Comparison of ENCODE assay signal across 23 cellular contexts in the genomic region with DNA sequence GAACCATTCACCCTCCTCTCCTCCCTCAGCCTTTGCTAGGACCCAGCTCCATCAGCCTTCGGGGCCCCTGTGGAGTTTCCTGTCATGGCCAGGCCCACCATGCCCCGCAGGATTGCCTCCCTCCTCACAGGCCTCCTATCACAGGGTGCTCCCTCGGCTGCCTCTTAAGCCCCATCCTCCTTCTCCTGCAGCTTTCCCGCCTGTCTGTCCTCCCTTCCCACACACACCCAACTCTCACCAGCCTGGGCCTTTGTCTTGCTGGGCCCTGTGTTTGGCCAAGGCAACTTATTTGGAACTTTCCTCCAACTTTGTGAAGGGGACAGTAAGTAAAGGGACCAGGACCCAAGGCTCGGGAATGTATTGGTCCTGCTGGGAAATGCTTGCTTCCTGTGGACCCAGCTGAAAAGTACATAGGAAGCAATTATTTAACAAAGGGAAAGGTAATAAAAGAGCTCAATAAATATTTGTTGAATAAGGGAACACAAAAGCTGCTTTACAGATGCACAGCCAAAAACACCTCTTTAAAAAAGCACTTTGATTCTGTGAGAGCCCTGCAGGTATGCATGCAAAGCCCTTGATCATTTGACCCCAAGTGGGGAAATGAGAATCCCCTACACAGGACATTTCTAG. TPM values are rescaled to one million over a fixed set of nuclear protein-coding genes. Genes with fewer than 3 reads are reported as not detected.
A peak's percentile ranks its signal among the peaks of the same experiment; 100 is the strongest.
DNase-seq lines count a peak whose midpoint lies in the region; ATAC-seq and TF ChIP-seq lines count a peak whose summit lies in the region.
"Had no signal": no experiment of that assay in that cellular context is flagged by ENCODE, and none has a peak within 500 bp of the region (broad histone marks: within the 10 kb centered on the region; RNA-seq: fewer than 3 reads in every experiment).

No MANE protein-coding gene starts in this region.

- no peaks in the 10 kb centered on the region for H3K9me3 ChIP-seq in heart left ventricle
- no peaks in the 10 kb centered on the region for H3K9me3 ChIP-seq in right cardiac atrium (ENCODE audit: control insufficient read depth, low read length)
- H3K9me3 ChIP-seq in MG63 = no peaks in the 10 kb centered on the region
- H3K9me3 ChIP-seq: gastrocnemius medialis had no signal

- no peaks in the 10 kb centered on the region for H3K27me3 ChIP-seq in heart left ventricle
- no peaks in the 10 kb centered on the region for H3K27me3 ChIP-seq in right cardiac atrium (ENCODE audit: control insufficient read depth, insufficient read depth)
- H3K27me3 ChIP-seq in MG63 = no peaks in the 10 kb centered on the region
- H3K27me3 ChIP-seq: gastrocnemius medialis had no signal

- H3K4me1 ChIP-seq in heart left ventricle (no peaks in the 10 kb centered on the region), right cardiac atrium (ENCODE audit: control insufficient read depth, insufficient read depth, low read length) (no peaks in the 10 kb centered on the region)
- H3K4me1 ChIP-seq: gastrocnemius medialis had no signal

- WGBS in heart left ventricle, 4 donors = 73 to 82% (median 77%) methylated on average over 5 of the region's 5 CpGs
- WGBS in right cardiac atrium = 76% methylated on average over 5 of the region's 5 CpGs

- DNase-seq in heart left ventricle (peak in 3 of 5 donors; percentile 3 to 24 (median 6)), right cardiac atrium (no peak), NCI-H748 treated with DMSO at 0.1 percent for 48 hours (lab: John Stamatoyannopoulos, UW) (peak; percentile 82), mesenteric fat pad (ENCODE audit: low spot score) (peak; percentile 72), MG63 (no peak)
- DNase-seq in stimulated activated naive B cell treated with anti-CD40 and anti-IgM and Interleukin-4, amounts not matched to agents 10 μg/mL and 1 μg/mL and 100 μg/mL, for 72 hours = no peak
- DNase-seq: activated naive CD4-positive, alpha-beta T cell treated with Interleukin-2 at 50 U/mL for 16 hours; aorta; central memory CD4-positive, alpha-beta T cell; EL; left colon; NCI-H1092; NCI-H2171 treated with DMSO at 0.1 percent for 48 hours; nephron progenitor cell; small intestine; stimulated activated CD4-positive, alpha-beta T cell treated with anti-CD3 and anti-CD28 coated beads, Interleukin-2, amount 100 ng/mL, for 48 hours had no signal

- H3K9me3 Mint-ChIP-seq in stimulated activated naive B cell treated with anti-CD40 and anti-IgM and Interleukin-4, amounts not matched to agents 10 μg/mL and 1 μg/mL and 100 μg/mL, for 72 hours = no peaks in the 10 kb centered on the region
- H3K9me3 Mint-ChIP-seq: mesothelial cell of epicardium, nephron progenitor cell had no signal

- H3K27me3 Mint-ChIP-seq in stimulated activated naive B cell treated with anti-CD40 and anti-IgM and Interleukin-4, amounts not matched to agents 10 μg/mL and 1 μg/mL and 100 μg/mL, for 72 hours = no peaks in the 10 kb centered on the region

- no peak overlapping the region for H3K4me3 Mint-ChIP-seq in stimulated activated naive B cell treated with anti-CD40 and anti-IgM and Interleukin-4, amounts not matched to agents 10 μg/mL and 1 μg/mL and 100 μg/mL, for 72 hours
- H3K4me3 Mint-ChIP-seq: mesothelial cell of epicardium, nephron progenitor cell had no signal

- H3K36me3 Mint-ChIP-seq in stimulated activated naive B cell treated with anti-CD40 and anti-IgM and Interleukin-4, amounts not matched to agents 10 μg/mL and 1 μg/mL and 100 μg/mL, for 72 hours = no peaks in the 10 kb centered on the region
- H3K36me3 Mint-ChIP-seq: mesothelial cell of epicardium had no signal

- H3K4me3 ChIP-seq in heart left ventricle (no peak overlapping the region), right cardiac atrium (ENCODE audit: low read length) (no peak overlapping the region), MG63 (no peak overlapping the region)
- H3K4me3 ChIP-seq: gastrocnemius medialis had no signal

- peaks cover 15 to 22% of the 10 kb centered on the region in 2 donors for H3K4me1 Mint-ChIP-seq in stimulated activated naive B cell treated with anti-CD40 and anti-IgM and Interleukin-4, amounts not matched to agents 10 μg/mL and 1 μg/mL and 100 μg/mL, for 72 hours

- no peak overlapping the region for H3K27ac Mint-ChIP-seq in stimulated activated naive B cell treated with anti-CD40 and anti-IgM and Interleukin-4, amounts not matched to agents 10 μg/mL and 1 μg/mL and 100 μg/mL, for 72 hours
- H3K27ac Mint-ChIP-seq: mesothelial cell of epicardium, nephron progenitor cell had no signal

- no peak for ATAC-seq in heart left ventricle
- ATAC-seq in right cardiac atrium = no peak
- ATAC-seq in GM21529 (IDR thresholded peaks at IDR 0.05; ENCODE audit: unreplicated experiment) = no peak
- ATAC-seq in stimulated activated naive B cell treated with anti-CD40 and anti-IgM and Interleukin-4, amounts not matched to agents 10 μg/mL and 1 μg/mL and 100 μg/mL, for 72 hours (replicated peaks) = no peak
- ATAC-seq: esophagus mucosa, gastrocnemius medialis, SK-N-SH treated with all-trans-retinoic acid at 6 μM for 48 hours had no signal

- no peak for TF ChIP-seq CTCF in heart left ventricle (IDR thresholded peaks at IDR 0.05)

- no peak for TF ChIP-seq POLR2A in heart left ventricle (IDR thresholded peaks at IDR 0.05)

- H3K27ac ChIP-seq in heart left ventricle (no peak overlapping the region), right cardiac atrium (ENCODE audit: low read length) (no peak overlapping the region)
- H3K27ac ChIP-seq: gastrocnemius medialis, KMS-11, RWPE1 had no signal

- no peaks in the 10 kb centered on the region for H3K36me3 ChIP-seq in heart left ventricle
- no peaks in the 10 kb centered on the region for H3K36me3 ChIP-seq in MG63
- H3K36me3 ChIP-seq: gastrocnemius medialis had no signal

- intact Hi-C loops in heart left ventricle (cut with DNase I) = no loop called here
- intact Hi-C loops in right cardiac atrium (cut with DNase I) = no loop called here

RNA-seq across cellular contexts. Expression of a gene that starts 31.5 kb away (rescaled TPM):
- total RNA-seq in heart left ventricle (10 to 100 TPM in 8 of 9 donors, 1 to 10 TPM in 1; 7.9 to 21.6 (median 15.1) TPM), right cardiac atrium (10 to 100 TPM; 20.4 to 33.1 (median 31.7) TPM), mesenteric fat pad (2.5 TPM)
- polyA plus RNA-seq in heart left ventricle (1 to 10 TPM; 3.7 to 9.6 TPM), right cardiac atrium (9.5 TPM)
- total RNA-seq in MG63 (2014; rRNA removed; shearing (Covaris generic); ENCODE audit: low replicate concordance) = 6.2 and 6.4 TPM in 2 replicates

Comparison
In these comparisons a context has a peak if more than half of its experiments do, and no peak if none do; other contexts are left out.
1. DNase-seq: peak in heart left ventricle (3 of 5), NCI-H748 treated with DMSO at 0.1 percent for 48 hours (single experiment) and mesenteric fat pad (single experiment); none in right cardiac atrium (0 of 3), MG63 (single experiment) and stimulated activated naive B cell treated with anti-CD40 and anti-IgM and Interleukin-4, amounts not matched to agents 10 μg/mL and 1 μg/mL and 100 μg/mL, for 72 hours (single experiment).